In genomic region chr1:232844791-232845190, GRCh38 we compare ENCODE assay signal across 22 cellular contexts. TPM values are rescaled to one million over a fixed set of nuclear protein-coding genes. Genes with fewer than 3 reads are reported as not detected.
DNase-seq lines count a peak whose midpoint lies in the region; ATAC-seq and TF ChIP-seq lines count a peak whose summit lies in the region.
"Had no signal": no experiment of that assay in that cellular context is flagged by ENCODE, and none has a peak within 500 bp of the region (broad histone marks: within the 10 kb centered on the region; RNA-seq: fewer than 3 reads in every experiment).

No MANE protein-coding gene starts in this region.

- WGBS in gastroesophageal sphincter (ENCODE audit: low coverage in 1 of 2), 2 donors = 86 to 93% methylated on average over 4 to 5 of the region's 5 CpGs

- POLR2A ChIA-PET in PC-3 (lab: Charles Lee; ENCODE audit: unreplicated experiment) = no interaction called here

- no peaks in the 10 kb centered on the region for H3K9me3 ChIP-seq in PC-3 (ENCODE audit: low read length)
- no peaks in the 10 kb centered on the region for H3K9me3 ChIP-seq in gastroesophageal sphincter
- H3K9me3 ChIP-seq: esophagus squamous epithelium, right atrium auricular region, SK-N-SH had no signal

- no peak for TF ChIP-seq EP300 in gastroesophageal sphincter (IDR thresholded peaks at IDR 0.05)

- H2AFZ ChIP-seq in PC-3 (ENCODE audit: low read length) = no peak overlapping the region

- H3K27ac ChIP-seq in PC-3 (ENCODE audit: low read length) (no peak overlapping the region), gastroesophageal sphincter (no peak overlapping the region)
- H3K27ac ChIP-seq: esophagus squamous epithelium, right atrium auricular region had no signal

- H3K36me3 ChIP-seq in PC-3 (ENCODE audit: low read depth, low read length) = no peaks in the 10 kb centered on the region
- no peaks in the 10 kb centered on the region for H3K36me3 ChIP-seq in gastroesophageal sphincter
- H3K36me3 ChIP-seq: esophagus squamous epithelium, heart right ventricle, right atrium auricular region had no signal

- H3K36me3 Mint-ChIP-seq in chondrocyte (ENCODE audit: low read depth) = no peaks in the 10 kb centered on the region
- H3K36me3 Mint-ChIP-seq: activated naive CD4-positive, alpha-beta T cell treated with anti-CD3 and anti-CD28 coated beads, Interleukin-2, amount 50 U/mL, for 24 hours; brain; naive B cell had no signal

- peaks cover 10% of the 10 kb centered on the region for H3K9me3 Mint-ChIP-seq in chondrocyte (ENCODE audit: low read depth)

- no peak overlapping the region for H3K4me3 ChIP-seq in PC-3 (ENCODE audit: low read length)
- H3K4me3 ChIP-seq in choroid plexus epithelial cell (ENCODE audit: low read depth, low read length) = no peak overlapping the region
- H3K4me3 ChIP-seq in gastroesophageal sphincter = no peak overlapping the region
- H3K4me3 ChIP-seq: esophagus squamous epithelium, heart right ventricle, right atrium auricular region had no signal

- intact Hi-C loops in PC-3 (cut with micrococcal nuclease) (no loop called here), left colon (cut with DNase I, micrococcal nuclease) (no loop called here)

- H3K4me1 Mint-ChIP-seq in chondrocyte (ENCODE audit: low read depth) = no peaks in the 10 kb centered on the region
- H3K4me1 Mint-ChIP-seq: activated naive CD4-positive, alpha-beta T cell treated with anti-CD3 and anti-CD28 coated beads, Interleukin-2, amount 50 U/mL, for 24 hours; CD8-positive, alpha-beta memory T cell; naive B cell had no signal

- H3F3A ChIP-seq in PC-3 (ENCODE audit: low read length, unreplicated experiment) = no peaks in the 10 kb centered on the region

- H3K4me2 ChIP-seq in PC-3 (ENCODE audit: low read length) = no peak overlapping the region
- H3K4me2 ChIP-seq: SK-N-SH had no signal

- ATAC-seq in PC-3 (no peak), left colon (no peak), gastroesophageal sphincter (no peak)
- ATAC-seq: activated T-cell treated with anti-CD3 and anti-CD28 coated beads, Interleukin-2, amount 50 U/mL, for 4 hours; Panc1 had no signal

- H3K27me3 Mint-ChIP-seq in chondrocyte (ENCODE audit: low read depth) = no peaks in the 10 kb centered on the region
- H3K27me3 Mint-ChIP-seq: activated naive CD4-positive, alpha-beta T cell treated with anti-CD3 and anti-CD28 coated beads, Interleukin-2, amount 50 U/mL, for 24 hours had no signal

- H3K4me1 ChIP-seq in PC-3 (ENCODE audit: insufficient read depth, low read length) = no peaks in the 10 kb centered on the region
- H3K4me1 ChIP-seq in gastroesophageal sphincter = no peaks in the 10 kb centered on the region
- H3K4me1 ChIP-seq: esophagus squamous epithelium, right atrium auricular region had no signal

- H3K27me3 ChIP-seq in PC-3 (ENCODE audit: low read length) (no peaks in the 10 kb centered on the region), gastroesophageal sphincter (no peaks in the 10 kb centered on the region)
- H3K27me3 ChIP-seq: esophagus squamous epithelium, heart right ventricle, right atrium auricular region had no signal

- TF ChIP-seq CTCF in PC-3 (conservative IDR thresholded peaks at IDR 0.05; ENCODE audit: low read depth, low read length) = no peak
- TF ChIP-seq CTCF in choroid plexus epithelial cell (conservative IDR thresholded peaks at IDR 0.05; ENCODE audit: low read depth, low read length) = no peak
- no peak for TF ChIP-seq CTCF in chondrocyte (IDR thresholded peaks at IDR 0.05)
- TF ChIP-seq CTCF in gastroesophageal sphincter (IDR thresholded peaks at IDR 0.05) = no peak

- H3K27ac Mint-ChIP-seq in chondrocyte (ENCODE audit: unreplicated experiment) = no peak overlapping the region
- H3K27ac Mint-ChIP-seq: activated naive CD4-positive, alpha-beta T cell treated with anti-CD3 and anti-CD28 coated beads, Interleukin-2, amount 50 U/mL, for 24 hours; naive B cell had no signal

- H3K9me2 ChIP-seq in PC-3 (replicated peaks; ENCODE audit: low read length) = no peaks in the 10 kb centered on the region
- H3K9me2 ChIP-seq: SK-N-SH had no signal

- no peak overlapping the region for H3K9ac ChIP-seq in PC-3 (ENCODE audit: low read length)
- H3K9ac ChIP-seq: SK-N-SH had no signal

- no peaks in the 10 kb centered on the region for H3K79me2 ChIP-seq in PC-3 (ENCODE audit: low read length)

- H3K4me3 Mint-ChIP-seq in chondrocyte (ENCODE audit: unreplicated experiment) = no peak overlapping the region
- H3K4me3 Mint-ChIP-seq: activated naive CD4-positive, alpha-beta T cell treated with anti-CD3 and anti-CD28 coated beads, Interleukin-2, amount 50 U/mL, for 24 hours; activated T-cell treated with anti-CD3 and anti-CD28 coated beads, Interleukin-2, amount 50 U/mL, for 4 hours; CD8-positive, alpha-beta memory T cell; naive B cell had no signal

- no peak for TF ChIP-seq POLR2A in gastroesophageal sphincter (IDR thresholded peaks at IDR 0.05)

- no peaks in the 10 kb centered on the region for H4K20me1 ChIP-seq in PC-3 (ENCODE audit: low read length)

- CTCF ChIA-PET in PC-3 (lab: Charles Lee) = no interaction called here

- no TSS peak for BruUV-seq in PC-3 (replicated peaks; lab: Mats Ljungman, UMichigan)

- DNase-seq in EL (peak; percentile 67), PC-3 (peak; percentile 34), choroid plexus epithelial cell (ENCODE audit: low read depth) (peak; percentile 52), myocyte (ENCODE audit: low read depth) (peak; percentile 12), left colon (no peak), chondrocyte (ENCODE audit: low spot score) (no peak)
- DNase-seq in central memory CD4-positive, alpha-beta T cell = no peak
- DNase-seq: activated CD4-positive, CD25-positive, alpha-beta regulatory T cell treated with anti-CD3 and anti-CD28 coated beads, Interleukin-2, amount 50 U/mL, for 72 hours; activated T-cell treated with anti-CD3 and anti-CD28 coated beads, Interleukin-2, amount 50 U/mL, for 4 hours; CD8-positive, alpha-beta memory T cell; DMS79 treated with DMSO at 0.1 percent for 48 hours; esophagus squamous epithelium; heart right ventricle; naive B cell; NCI-H146; NCI-H748 treated with DMSO at 0.1 percent for 48 hours; SK-N-SH had no signal

RNA-seq across cellular contexts. Expression of gene MAP10, which starts 39.6 kb away (rescaled TPM):
- not detected in 2 replicates for total RNA-seq in PC-3 (2014; rRNA removed)
- total RNA-seq in myocyte = 1.6 and 2.2 TPM in 2 replicates
- 0.45 TPM for polyA plus RNA-seq in myocyte (2012)
- total RNA-seq in left colon = 1 to 10 TPM; 1.7 to 2.1 TPM
- total RNA-seq in chondrocyte = 0.46 to 1.0 TPM (median 0.60 TPM) in 3 replicates
- total RNA-seq in gastroesophageal sphincter = 1 to 10 TPM in 3 of 4 donors, under 1 TPM in 1; 0.92 to 2.4 (median 1.8) TPM

Comparison
In these comparisons a context has a peak if more than half of its experiments do, and no peak if none do; other contexts are left out.
1. DNase-seq: peak in EL (single experiment), PC-3 (single experiment), choroid plexus epithelial cell (single experiment) and myocyte (single experiment); none in left colon (0 of 2), central memory CD4-positive, alpha-beta T cell (single experiment) and chondrocyte (single experiment).